13 cellular contexts compared by ENCODE assay signal in the genomic region with DNA sequence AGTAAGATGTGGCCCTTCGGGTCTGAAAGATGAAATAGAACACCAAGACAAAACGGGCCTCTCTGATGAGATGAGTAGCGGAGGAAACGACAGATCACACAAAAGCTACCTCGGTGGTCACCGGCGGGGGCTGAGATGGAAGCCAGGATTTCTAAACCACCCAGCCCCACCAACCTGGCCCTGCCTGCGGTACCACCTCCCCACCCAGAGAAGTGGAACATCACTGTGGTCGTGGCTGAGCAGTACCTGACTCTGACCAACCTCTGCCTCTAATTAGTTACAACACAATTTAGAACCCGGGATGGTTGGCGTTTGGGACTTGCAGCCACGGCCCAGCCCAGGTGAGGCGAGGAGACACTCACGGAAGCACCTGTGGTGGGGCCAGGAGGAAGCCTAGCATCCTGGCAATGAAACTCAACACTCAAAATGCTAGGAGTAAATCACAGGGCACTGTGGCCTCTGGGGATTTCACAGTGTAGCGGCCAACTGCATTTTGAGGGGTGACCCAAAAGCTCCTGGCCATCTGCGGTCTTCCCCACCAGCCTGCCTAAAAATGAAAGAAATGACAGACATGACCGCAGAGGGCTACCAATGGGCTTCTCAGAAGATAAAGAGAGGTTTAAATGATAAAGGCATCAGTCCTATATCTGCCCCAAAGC.
DNase-seq lines count a peak whose midpoint lies in the region; ATAC-seq and TF ChIP-seq lines count a peak whose summit lies in the region.
"Had no signal": no experiment of that assay in that cellular context is flagged by ENCODE, and none has a peak within 500 bp of the region (broad histone marks: within the 10 kb centered on the region; RNA-seq: fewer than 3 reads in every experiment).

No MANE protein-coding gene starts in this region.

- H4K91ac ChIP-seq in trophoblast cell (ENCODE audit: low read depth, low read length) = no peak overlapping the region

- no peaks in the 10 kb centered on the region for H4K20me1 ChIP-seq in DOHH2 (ENCODE audit: control insufficient read depth, insufficient read depth, low read depth, low read length)
- no peaks in the 10 kb centered on the region for H4K20me1 ChIP-seq in SU-DHL-6 (ENCODE audit: low read depth, low read length)

- no peak overlapping the region for H3K14ac ChIP-seq in trophoblast cell (ENCODE audit: low read length)

- H3K9ac ChIP-seq in SU-DHL-6 (ENCODE audit: low read length) (no peak overlapping the region), trophoblast cell (ENCODE audit: low read length) (no peak overlapping the region)

- peak overlapping the region; percentile 99 for H3K27ac Mint-ChIP-seq in endothelial cell (ENCODE audit: unreplicated experiment)

- H2BK5ac ChIP-seq in trophoblast cell (ENCODE audit: low read depth, low read length, poor library complexity) = no peak overlapping the region

- H3K27me3 ChIP-seq in DOHH2 (ENCODE audit: control insufficient read depth, low read length) = no peaks in the 10 kb centered on the region
- no peaks in the 10 kb centered on the region for H3K27me3 ChIP-seq in SU-DHL-6 (ENCODE audit: low read length)
- H3K27me3 ChIP-seq in trophoblast cell (ENCODE audit: insufficient read depth, low read length) = no peaks in the 10 kb centered on the region

- H4K12ac ChIP-seq in trophoblast cell (ENCODE audit: low read depth, low read length) = no peak overlapping the region

- TF ChIP-seq CTCF in DOHH2 (IDR thresholded peaks at IDR 0.05; ENCODE audit: low read depth, low read length, poor library complexity, severe bottlenecking) (no peak), SU-DHL-6 (IDR thresholded peaks at IDR 0.05; ENCODE audit: insufficient read depth, low read length, poor library complexity, severe bottlenecking) (no peak), endothelial cell (IDR thresholded peaks at IDR 0.05; ENCODE audit: unreplicated experiment) (no peak)

- peaks cover 63% of the 10 kb centered on the region for H3K36me3 ChIP-seq in DOHH2 (ENCODE audit: control insufficient read depth, low read length)
- H3K36me3 ChIP-seq in SU-DHL-6 (ENCODE audit: low read length) = no peaks in the 10 kb centered on the region
- no peaks in the 10 kb centered on the region for H3K36me3 ChIP-seq in trophoblast cell (ENCODE audit: control insufficient read depth in 1 of 2, insufficient read depth in 2 of 2, low read length in 2 of 2)

- peaks cover 91% of the 10 kb centered on the region for H3K4me1 Mint-ChIP-seq in endothelial cell (ENCODE audit: unreplicated experiment)

- H3K18ac ChIP-seq in trophoblast cell (ENCODE audit: low read length) = no peak overlapping the region

- H3K79me2 ChIP-seq in DOHH2 (ENCODE audit: control insufficient read depth, low read length) = peaks cover 91% of the 10 kb centered on the region
- peaks cover 43% of the 10 kb centered on the region for H3K79me2 ChIP-seq in SU-DHL-6 (ENCODE audit: insufficient read depth, low read length)
- H3K79me2 ChIP-seq in trophoblast cell (ENCODE audit: control insufficient read depth, insufficient read depth, low read length, poor library complexity) = no peaks in the 10 kb centered on the region

- peaks cover 17% of the 10 kb centered on the region for H3K27me3 Mint-ChIP-seq in endothelial cell (ENCODE audit: unreplicated experiment)

- peak overlapping the region; percentile 31 for H4K8ac ChIP-seq in trophoblast cell (ENCODE audit: low read depth, low read length)

- peaks cover 9% of the 10 kb centered on the region for H3K79me1 ChIP-seq in trophoblast cell (ENCODE audit: low read length)

- peak overlapping the region; percentile 77 for H3K4me2 ChIP-seq in DOHH2 (ENCODE audit: low read length)
- no peak overlapping the region for H3K4me2 ChIP-seq in SU-DHL-6 (ENCODE audit: low read depth, low read length, poor library complexity, severe bottlenecking)
- no peak overlapping the region for H3K4me2 ChIP-seq in trophoblast cell (ENCODE audit: low read length)

- H3K4me3 ChIP-seq in DOHH2 (ENCODE audit: low read length) = peak overlapping the region; percentile 64
- no peak overlapping the region for H3K4me3 ChIP-seq in SU-DHL-6 (ENCODE audit: insufficient read depth, low read length, poor library complexity, severe bottlenecking)
- no peak overlapping the region for H3K4me3 ChIP-seq in trophoblast cell (ENCODE audit: low read depth, low read length)

- no peak overlapping the region for H2AK5ac ChIP-seq in trophoblast cell (ENCODE audit: low read length)

- peaks cover 77% of the 10 kb centered on the region for H3K4me1 ChIP-seq in DOHH2 (ENCODE audit: control insufficient read depth, low read length)
- peaks cover 34% of the 10 kb centered on the region in 2 experiments for H3K4me1 ChIP-seq in trophoblast cell (ENCODE audit: control insufficient read depth in 1 of 2, insufficient read depth in 2 of 2, low read length in 2 of 2)

- H3K9me3 Mint-ChIP-seq in endothelial cell (ENCODE audit: unreplicated experiment) = no peaks in the 10 kb centered on the region

- H3K9me2 ChIP-seq in DOHH2 (replicated peaks; ENCODE audit: control insufficient read depth, low read length) (no peaks in the 10 kb centered on the region), SU-DHL-6 (replicated peaks; ENCODE audit: insufficient read depth, low read length) (no peaks in the 10 kb centered on the region)

- DNase-seq in endothelial cell (ENCODE audit: low spot score) (no peak), trophoblast cell (no peak), NCI-H146 treated with DMSO at 0.1 percent for 48 hours (lab: John Stamatoyannopoulos, UW; ENCODE audit: unreplicated experiment) (no peak), 8988T (no peak)
- DNase-seq: activated CD4-positive, CD25-positive, alpha-beta regulatory T cell; activated effector memory CD4-positive, alpha-beta T cell treated with Interleukin-2 at 50 U/mL for 16 hours; effector CD4-positive, alpha-beta T cell; glutamatergic neuron; NCI-H2227 treated with DMSO at 0.1 percent for 48 hours had no signal

- no peak overlapping the region for H3K27ac ChIP-seq in DOHH2 (ENCODE audit: low read depth, low read length)
- H3K27ac ChIP-seq in SU-DHL-6 (ENCODE audit: low read depth, low read length) = peak overlapping the region; percentile 28
- H3K27ac ChIP-seq in trophoblast cell (ENCODE audit: low read depth, low read length) = no peak overlapping the region

- H3K4me3 Mint-ChIP-seq in endothelial cell (ENCODE audit: unreplicated experiment) = peak overlapping the region; percentile 80

- H3F3A ChIP-seq in DOHH2 (ENCODE audit: control insufficient read depth, insufficient read depth) (peaks cover 51% of the 10 kb centered on the region), SU-DHL-6 (ENCODE audit: insufficient read depth) (peaks cover 25% of the 10 kb centered on the region)

- no peak overlapping the region for H2BK120ac ChIP-seq in trophoblast cell (ENCODE audit: insufficient read depth, low read length, poor library complexity)

- no CpG with 5 or more reads among the region's 17 CpGs for WGBS in trophoblast cell (ENCODE audit: extremely low coverage, insufficient coverage, insufficient read length)

- ATAC-seq in GM18498 (IDR thresholded peaks at IDR 0.05; ENCODE audit: unreplicated experiment) (no peak), HG03159 (IDR thresholded peaks at IDR 0.05; ENCODE audit: unreplicated experiment) (no peak)

- peaks cover 17% of the 10 kb centered on the region for H3K36me3 Mint-ChIP-seq in endothelial cell (ENCODE audit: low read depth, unreplicated experiment)

- no peak overlapping the region for H3K4ac ChIP-seq in trophoblast cell (ENCODE audit: low read depth, low read length)

- H3K9me3 ChIP-seq in DOHH2 (ENCODE audit: control insufficient read depth, insufficient read depth, low read length) (no peaks in the 10 kb centered on the region), SU-DHL-6 (ENCODE audit: insufficient read depth, low read length) (no peaks in the 10 kb centered on the region), trophoblast cell (ENCODE audit: insufficient read depth, low read depth, low read length) (no peaks in the 10 kb centered on the region)

- no peak overlapping the region for H3K23ac ChIP-seq in trophoblast cell (ENCODE audit: low read length)

- no peak overlapping the region for H2BK12ac ChIP-seq in trophoblast cell (ENCODE audit: low read length)

- H2AFZ ChIP-seq in SU-DHL-6 (ENCODE audit: low read depth, low read length, severe bottlenecking) (no peak overlapping the region), trophoblast cell (ENCODE audit: insufficient read depth, low read length, poor library complexity) (no peak overlapping the region)
